Comparison of ENCODE assay signal across 13 cellular contexts in the genomic region with DNA sequence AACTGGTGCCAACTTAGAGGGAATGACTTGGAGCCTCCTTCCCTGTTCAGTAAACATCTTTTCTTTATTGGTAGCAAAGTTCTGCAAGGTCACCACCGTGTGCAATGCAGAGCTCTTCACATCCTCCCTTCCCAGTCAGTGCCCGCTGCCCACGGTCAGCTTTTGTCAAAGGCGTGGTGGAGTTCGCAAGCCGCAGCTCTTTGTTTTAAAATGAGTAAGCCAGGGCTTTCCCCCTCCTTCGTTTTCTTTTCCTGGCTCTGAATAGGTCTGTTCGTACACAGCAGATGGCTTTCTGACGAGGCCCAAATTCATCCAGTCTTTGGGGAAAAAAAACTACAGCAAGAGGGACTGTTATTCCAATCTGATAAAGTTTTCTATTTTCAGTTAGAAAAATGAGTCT.
DNase-seq lines count a peak whose midpoint lies in the region; ATAC-seq and TF ChIP-seq lines count a peak whose summit lies in the region.
"Had no signal": no experiment of that assay in that cellular context is flagged by ENCODE, and none has a peak within 500 bp of the region (broad histone marks: within the 10 kb centered on the region; RNA-seq: fewer than 3 reads in every experiment).

No MANE protein-coding gene starts in this region.

- in situ Hi-C loops in GM13977 (cut with MboI; ENCODE audit: low pct_unique_long_range_greater_than_20kb, low sequenced_read_pairs, unreplicated experiment), result no loop called here

- no peaks in the 10 kb centered on the region for H3K9me3 ChIP-seq in adipocyte (ENCODE audit: control insufficient read depth, low read length)
- no peaks in the 10 kb centered on the region for H3K9me3 ChIP-seq in mucosa of descending colon
- H3K9me3 ChIP-seq: neutrophil, thyroid gland had no signal

- H3K36me3 ChIP-seq in adipocyte (ENCODE audit: control insufficient read depth, insufficient read depth, low read length, severe bottlenecking) (no peaks in the 10 kb centered on the region), mucosa of descending colon (ENCODE audit: low read depth) (no peaks in the 10 kb centered on the region)
- H3K36me3 ChIP-seq: neutrophil, thyroid gland had no signal

- H3K9ac ChIP-seq in adipocyte (ENCODE audit: low read length), result peak overlapping the region; percentile 17

- intact Hi-C loops in mucosa of descending colon (cut with DNase I, micrococcal nuclease), result no loop called here
- intact Hi-C loops in activated naive CD4-positive, alpha-beta T cell treated with anti-CD3 and anti-CD28 coated beads for 36 hours (cut with micrococcal nuclease), result no loop called here

- H3K9me3 Mint-ChIP-seq in activated naive CD4-positive, alpha-beta T cell treated with anti-CD3 and anti-CD28 coated beads for 36 hours, result no peaks in the 10 kb centered on the region
- H3K9me3 Mint-ChIP-seq: dendritic cell treated with granulocyte-macrophage colony-stimulating factor and Interleukin-4, amounts not matched to agents 40 ng/mL and 50 ng/mL, for 4 days; IgD-negative memory B cell had no signal

- ATAC-seq in HG02642 (IDR thresholded peaks at IDR 0.05; ENCODE audit: poor library complexity, unreplicated experiment) (peak; percentile 59), mucosa of descending colon (peak; percentile 97)

- H3K4me3 Mint-ChIP-seq in activated naive CD4-positive, alpha-beta T cell treated with anti-CD3 and anti-CD28 coated beads for 36 hours, result no peak overlapping the region
- H3K4me3 Mint-ChIP-seq: dendritic cell treated with granulocyte-macrophage colony-stimulating factor and Interleukin-4, amounts not matched to agents 40 ng/mL and 50 ng/mL, for 4 days; IgD-negative memory B cell had no signal

- peaks cover 13% of the 10 kb centered on the region for H3K27me3 Mint-ChIP-seq in activated naive CD4-positive, alpha-beta T cell treated with anti-CD3 and anti-CD28 coated beads for 36 hours (ENCODE audit: low read depth)

- H3K4me3 ChIP-seq in adipocyte (ENCODE audit: low read length) (peak overlapping the region; percentile 57), mucosa of descending colon (no peak overlapping the region)
- H3K4me3 ChIP-seq: thyroid gland had no signal

- no peak for TF ChIP-seq CTCF in GM13977 (IDR thresholded peaks at IDR 0.05; ENCODE audit: extremely low read depth, insufficient read depth, missing control alignments)
- no peak for TF ChIP-seq CTCF in mucosa of descending colon (IDR thresholded peaks at IDR 0.05)

- no peaks in the 10 kb centered on the region for H3K4me1 Mint-ChIP-seq in activated naive CD4-positive, alpha-beta T cell treated with anti-CD3 and anti-CD28 coated beads for 36 hours (ENCODE audit: low read depth)

- no peak overlapping the region for H3K27ac Mint-ChIP-seq in activated naive CD4-positive, alpha-beta T cell treated with anti-CD3 and anti-CD28 coated beads for 36 hours
- H3K27ac Mint-ChIP-seq: dendritic cell treated with granulocyte-macrophage colony-stimulating factor and Interleukin-4, amounts not matched to agents 40 ng/mL and 50 ng/mL, for 4 days had no signal

- H3K4me1 ChIP-seq in adipocyte (ENCODE audit: control insufficient read depth, insufficient read depth, low read length) (peaks cover 16% of the 10 kb centered on the region), mucosa of descending colon (ENCODE audit: low read depth) (peaks cover 5% of the 10 kb centered on the region)

- H3K27me3 ChIP-seq in adipocyte (replicated peaks; ENCODE audit: control insufficient read depth, insufficient read depth, low read length), result no peaks in the 10 kb centered on the region
- H3K27me3 ChIP-seq: neutrophil, thyroid gland had no signal

- CTCF ChIA-PET in activated naive CD4-positive, alpha-beta T cell treated with anti-CD3 and anti-CD28 coated beads for 36 hours (lab: Charles Lee), result no interaction called here

- no peaks in the 10 kb centered on the region for H3K36me3 Mint-ChIP-seq in activated naive CD4-positive, alpha-beta T cell treated with anti-CD3 and anti-CD28 coated beads for 36 hours (ENCODE audit: low read depth)
- H3K36me3 Mint-ChIP-seq: IgD-negative memory B cell had no signal

- DNase-seq in GM13977 (ENCODE audit: low spot score), result peak; percentile 39
- no peak for DNase-seq in adipocyte (ENCODE audit: low read depth)
- peak in 2 of 3 donors; percentile 58 to 68 for DNase-seq in mucosa of descending colon
- no peak for DNase-seq in NOMO-1 treated with dmso at 0.1 percent for 144 hours (lab: John Stamatoyannopoulos, UW; ENCODE audit: unreplicated experiment)
- DNase-seq in islet precursor cell, result no peak
- no peak for DNase-seq in activated naive CD4-positive, alpha-beta T cell treated with anti-CD3 and anti-CD28 coated beads for 36 hours
- no peak for DNase-seq in T-helper 9 cell
- DNase-seq: Calu3, thyroid gland had no signal

Comparison
In these comparisons a context has a peak if more than half of its experiments do, and no peak if none do; other contexts are left out.
1. DNase-seq: peak in GM13977 (single experiment) and mucosa of descending colon (2 of 3); none in adipocyte (single experiment), NOMO-1 treated with dmso at 0.1 percent for 144 hours (single experiment), islet precursor cell (single experiment), activated naive CD4-positive, alpha-beta T cell treated with anti-CD3 and anti-CD28 coated beads for 36 hours (single experiment) and T-helper 9 cell (single experiment).